ENCODE assay signal across 18 cellular contexts in the genomic region with DNA sequence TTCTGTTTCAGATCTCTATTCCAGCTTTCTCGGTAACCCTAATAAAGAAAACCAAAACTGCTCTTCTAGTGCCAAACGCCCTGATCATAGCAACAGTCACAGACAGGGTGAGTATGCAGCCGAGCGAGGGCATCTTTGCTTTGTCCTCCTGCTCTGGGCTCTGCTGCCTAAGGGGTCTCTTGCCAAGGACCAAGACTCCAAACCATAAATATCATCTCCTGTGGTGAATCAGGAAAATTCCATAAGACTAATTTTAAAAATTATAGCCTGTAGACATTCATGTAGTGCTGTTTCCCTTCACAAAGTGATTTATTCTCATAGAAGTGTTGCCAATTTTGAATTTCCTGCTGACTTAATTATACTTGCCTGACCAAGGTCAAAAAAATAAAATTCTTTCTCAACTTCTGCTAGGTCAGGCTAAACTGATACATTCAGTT. TPM values are rescaled to one million over a fixed set of nuclear protein-coding genes. Genes with fewer than 3 reads are reported as not detected.
A peak's percentile ranks its signal among the peaks of the same experiment; 100 is the strongest.
DNase-seq lines count a peak whose midpoint lies in the region; ATAC-seq and TF ChIP-seq lines count a peak whose summit lies in the region.
"Had no signal": no experiment of that assay in that cellular context is flagged by ENCODE, and none has a peak within 500 bp of the region (broad histone marks: within the 10 kb centered on the region; RNA-seq: fewer than 3 reads in every experiment).

No MANE protein-coding gene starts in this region.

- H3K4me3 ChIP-seq in ascending aorta (peak overlapping the region; percentile 9 to 19), gastroesophageal sphincter (no peak overlapping the region), gastrocnemius medialis (no peak overlapping the region)
- H3K4me3 ChIP-seq: heart left ventricle had no signal

- DNase-seq in Ammon's horn (ENCODE audit: low spot score) (peak; percentile 66), ascending aorta (ENCODE audit: low spot score in 2 of 2) (no peak), gastrocnemius medialis (no peak), NK-92 (lab: John Stamatoyannopoulos, UW; ENCODE audit: unreplicated experiment) (no peak), SHP77 treated with DMSO at 0.1 percent for 48 hours (lab: John Stamatoyannopoulos, UW) (no peak), GM19238 (ENCODE audit: insufficient read length, low spot score) (no peak)
- DNase-seq: activated CD4-positive, alpha-beta T cell treated with anti-CD3 and anti-CD28 coated beads for 4 hours; activated T-cell treated with anti-CD3 and anti-CD28 coated beads, Interleukin-2, amount 50 U/mL, for 1 hour; effector memory CD4-positive, alpha-beta T cell; heart left ventricle; left colon; NCI-H1092 treated with DMSO at 0.1 percent for 48 hours; NCI-H446; T-helper 2 cell; trophoblast cell had no signal

- no peaks in the 10 kb centered on the region for H3K9me3 Mint-ChIP-seq in stimulated activated memory B cell treated with anti-CD40 and anti-IgM and Interleukin-4, amounts not matched to agents 10 μg/mL and 1 μg/mL and 100 μg/mL, for 72 hours
- H3K9me3 Mint-ChIP-seq: natural killer cell treated with Interleukin-12 subunit alpha and Interleukin-12 subunit beta and Interleukin-15 and Interleukin-18, amount 100 ng/mL, for 72 hours had no signal

- H3K36me3 ChIP-seq in ascending aorta (peaks cover 37 to 60% of the 10 kb centered on the region in 2 donors), gastroesophageal sphincter (peaks cover 8 to 89% of the 10 kb centered on the region in 2 donors), gastrocnemius medialis (peaks cover 0 to 3% of the 10 kb centered on the region in 2 donors)

- no peak for TF ChIP-seq EP300 in gastroesophageal sphincter (IDR thresholded peaks at IDR 0.05)

- H3K4me3 Mint-ChIP-seq in stimulated activated memory B cell treated with anti-CD40 and anti-IgM and Interleukin-4, amounts not matched to agents 10 μg/mL and 1 μg/mL and 100 μg/mL, for 72 hours, result no peak overlapping the region
- H3K4me3 Mint-ChIP-seq: natural killer cell treated with Interleukin-12 subunit alpha and Interleukin-12 subunit beta and Interleukin-15 and Interleukin-18, amount 100 ng/mL, for 72 hours had no signal

- H3K27me3 ChIP-seq in ascending aorta (no peaks in the 10 kb centered on the region), gastroesophageal sphincter (no peaks in the 10 kb centered on the region), gastrocnemius medialis (no peaks in the 10 kb centered on the region)
- H3K27me3 ChIP-seq: heart left ventricle had no signal

- intact Hi-C loops in ascending aorta (cut with DNase I), result no loop called here
- intact Hi-C loops in gastrocnemius medialis (cut with DNase I; ENCODE audit: low total_unique reads), result no loop called here

- TF ChIP-seq POLR2A in gastroesophageal sphincter (IDR thresholded peaks at IDR 0.05) (no peak), gastrocnemius medialis (IDR thresholded peaks at IDR 0.05) (no peak)

- ATAC-seq in gastroesophageal sphincter (no peak), gastrocnemius medialis (no peak)
- no peak for ATAC-seq in stimulated activated memory B cell treated with anti-CD40 and anti-IgM and Interleukin-4, amounts not matched to agents 10 μg/mL and 1 μg/mL and 100 μg/mL, for 72 hours
- ATAC-seq: heart left ventricle; left colon; natural killer cell treated with Interleukin-12 subunit alpha and Interleukin-12 subunit beta and Interleukin-15 and Interleukin-18, amount 100 ng/mL, for 72 hours had no signal

- H3K4me1 ChIP-seq in ascending aorta (peaks cover 10 to 19% of the 10 kb centered on the region in 2 donors), gastroesophageal sphincter (peaks cover 0 to 47% (median 0%) of the 10 kb centered on the region in 3 donors), gastrocnemius medialis (peaks cover 0 to 11% of the 10 kb centered on the region in 2 donors)

- TF ChIP-seq CTCF in ascending aorta (IDR thresholded peaks at IDR 0.05), result no peak
- no peak for TF ChIP-seq CTCF in gastroesophageal sphincter (IDR thresholded peaks at IDR 0.05)
- no peak for TF ChIP-seq CTCF in gastrocnemius medialis (IDR thresholded peaks at IDR 0.05 in 4 of 5, conservative IDR thresholded peaks at IDR 0.05 in 1 of 5)

- H3K36me3 Mint-ChIP-seq in stimulated activated memory B cell treated with anti-CD40 and anti-IgM and Interleukin-4, amounts not matched to agents 10 μg/mL and 1 μg/mL and 100 μg/mL, for 72 hours, result peaks cover 25% of the 10 kb centered on the region

- 37% methylated on average over 4 of the region's 4 CpGs; no CpG with 5 or more reads in 1 of the 2 donors for WGBS in gastroesophageal sphincter (ENCODE audit: low coverage in 1 of 2), 2 donors

- H3K27ac ChIP-seq in ascending aorta (peak overlapping the region; percentile 75 to 77), gastroesophageal sphincter (peak overlapping the region; percentile 27 to 71 (median 32)), gastrocnemius medialis (peak overlapping the region; percentile 40 to 67 (median 47))

- H3K9me3 ChIP-seq in ascending aorta (no peaks in the 10 kb centered on the region), gastroesophageal sphincter (no peaks in the 10 kb centered on the region), gastrocnemius medialis (no peaks in the 10 kb centered on the region)
- H3K9me3 ChIP-seq: heart left ventricle had no signal

- no peaks in the 10 kb centered on the region for H3K27me3 Mint-ChIP-seq in stimulated activated memory B cell treated with anti-CD40 and anti-IgM and Interleukin-4, amounts not matched to agents 10 μg/mL and 1 μg/mL and 100 μg/mL, for 72 hours
- H3K27me3 Mint-ChIP-seq: natural killer cell treated with Interleukin-12 subunit alpha and Interleukin-12 subunit beta and Interleukin-15 and Interleukin-18, amount 100 ng/mL, for 72 hours had no signal

- in situ Hi-C loops in gastrocnemius medialis (cut with MboI; ENCODE audit: low sequenced_read_pairs in 4 of 4), result no loop called here

- no peaks in the 10 kb centered on the region for H3K4me1 Mint-ChIP-seq in stimulated activated memory B cell treated with anti-CD40 and anti-IgM and Interleukin-4, amounts not matched to agents 10 μg/mL and 1 μg/mL and 100 μg/mL, for 72 hours

- H3K27ac Mint-ChIP-seq in stimulated activated memory B cell treated with anti-CD40 and anti-IgM and Interleukin-4, amounts not matched to agents 10 μg/mL and 1 μg/mL and 100 μg/mL, for 72 hours, result no peak overlapping the region
- H3K27ac Mint-ChIP-seq: natural killer cell treated with Interleukin-12 subunit alpha and Interleukin-12 subunit beta and Interleukin-15 and Interleukin-18, amount 100 ng/mL, for 72 hours had no signal

RNA-seq across cellular contexts. Expression of gene GRAMD2B, which starts 54.5 kb away (rescaled TPM):
- 55.6 TPM for total RNA-seq in ascending aorta
- 10 to 100 TPM; 47.7 to 66.0 (median 53.2) TPM for total RNA-seq in gastroesophageal sphincter
- 10 to 100 TPM in 1 of 4 donors, 1 to 10 TPM in 3; 4.6 to 10.4 (median 8.9) TPM for total RNA-seq in gastrocnemius medialis

Comparison
In these comparisons a context has a peak if more than half of its experiments do, and no peak if none do; other contexts are left out.
1. H3K4me3 ChIP-seq: peak in ascending aorta (2 of 2); none in gastroesophageal sphincter (0 of 2) and gastrocnemius medialis (0 of 4).
2. Peak in every context shown above with its lines, with median percentiles within 50 percentile points of each other: H3K27ac ChIP-seq.